Comparison of ENCODE assay signal across 23 cellular contexts in genomic region chr1:3545363-3546047, GRCh38.
DNase-seq lines count a peak whose midpoint lies in the region; ATAC-seq and TF ChIP-seq lines count a peak whose summit lies in the region.
"Had no signal": no experiment of that assay in that cellular context is flagged by ENCODE, and none has a peak within 500 bp of the region (broad histone marks: within the 10 kb centered on the region; RNA-seq: fewer than 3 reads in every experiment).

No MANE protein-coding gene starts in this region.

- H3K79me2 ChIP-seq in trophoblast cell (ENCODE audit: control insufficient read depth, insufficient read depth, low read length, poor library complexity), result peaks cover 2% of the 10 kb centered on the region

- H3K36me3 Mint-ChIP-seq in HFFc6 (ENCODE audit: low read depth) (no peaks in the 10 kb centered on the region), chondrocyte (ENCODE audit: low read depth) (no peaks in the 10 kb centered on the region)
- H3K36me3 Mint-ChIP-seq: IgD-negative memory B cell had no signal

- no peak overlapping the region for H3K23ac ChIP-seq in trophoblast cell (ENCODE audit: low read length)

- H4K8ac ChIP-seq in trophoblast cell (ENCODE audit: low read depth, low read length), result no peak overlapping the region

- H3K4me2 ChIP-seq in trophoblast cell (ENCODE audit: low read length), result no peak overlapping the region

- peak overlapping the region; percentile 16 for H3K14ac ChIP-seq in trophoblast cell (ENCODE audit: low read length)

- H2BK120ac ChIP-seq in trophoblast cell (ENCODE audit: insufficient read depth, low read length, poor library complexity), result peak overlapping the region; percentile 48

- TF ChIP-seq CTCF in HFFc6 (IDR thresholded peaks at IDR 0.05) (no peak), chondrocyte (IDR thresholded peaks at IDR 0.05) (no peak), foreskin keratinocyte (conservative IDR thresholded peaks at IDR 0.05) (no peak)

- H3K4me3 Mint-ChIP-seq in HFFc6, result no peak overlapping the region
- H3K4me3 Mint-ChIP-seq in chondrocyte (ENCODE audit: unreplicated experiment), result peak overlapping the region; percentile 64
- H3K4me3 Mint-ChIP-seq: IgD-negative memory B cell had no signal

- H3K27ac Mint-ChIP-seq in HFFc6 (peak overlapping the region; percentile 80), chondrocyte (ENCODE audit: unreplicated experiment) (peak overlapping the region; percentile 65)
- H3K27ac Mint-ChIP-seq: IgD-negative memory B cell had no signal

- no peak overlapping the region for H3K4me3 ChIP-seq in trophoblast cell (ENCODE audit: low read depth, low read length)
- H3K4me3 ChIP-seq: gastroesophageal sphincter had no signal

- H4K12ac ChIP-seq in trophoblast cell (ENCODE audit: low read depth, low read length), result no peak overlapping the region

- H3K27me3 ChIP-seq in trophoblast cell (ENCODE audit: insufficient read depth, low read length) (no peaks in the 10 kb centered on the region), foreskin keratinocyte (peaks cover 22% of the 10 kb centered on the region)

- WGBS in trophoblast cell (ENCODE audit: extremely low coverage, insufficient coverage, insufficient read length), result no CpG with 5 or more reads among the region's 21 CpGs

- DNase-seq in HFFc6 (no peak), chondrocyte (ENCODE audit: low spot score) (no peak), left lobe of liver (ENCODE audit: low spot score) (no peak), trophoblast cell (peak in 1 of 2 donors; percentile 26), activated gamma-delta T cell (lab: John Stamatoyannopoulos, UW) (no peak), foreskin keratinocyte (no peak)
- DNase-seq in activated effector memory CD4-positive, alpha-beta T cell treated with anti-CD3 and anti-CD28 coated beads, Interleukin-2, amount 50 U/mL, for 16 hours, result no peak
- DNase-seq: activated CD4-positive, alpha-beta T cell treated with anti-CD3 and anti-CD28 coated beads, Interleukin-2, amount 50 U/mL, for 4 hours; activated naive CD4-positive, alpha-beta T cell; amniotic stem cell; DMS79 treated with DMSO at 0.1 percent for 48 hours; left cardiac atrium; NCI-H1417 treated with DMSO at 0.1 percent for 48 hours; NCI-H2171; NCI-H69; retina; SIG-M5; stimulated activated CD4-positive, alpha-beta T cell treated with anti-CD3 and anti-CD28 coated beads, Interleukin-12 subunit alpha, Interleukin-12 subunit beta, amount 100 ng/mL, for 4 hours; T-helper 1 cell had no signal

- peaks cover 61 to 62% of the 10 kb centered on the region in 2 experiments for H3K4me1 ChIP-seq in trophoblast cell (ENCODE audit: control insufficient read depth in 1 of 2, insufficient read depth in 2 of 2, low read length in 2 of 2)
- no peaks in the 10 kb centered on the region for H3K4me1 ChIP-seq in foreskin keratinocyte

- peak overlapping the region; percentile 56 for H2AK5ac ChIP-seq in trophoblast cell (ENCODE audit: low read length)

- H3K4ac ChIP-seq in trophoblast cell (ENCODE audit: low read depth, low read length), result no peak overlapping the region

- peak overlapping the region; percentile 37 for H2BK12ac ChIP-seq in trophoblast cell (ENCODE audit: low read length)

- H3K4me1 Mint-ChIP-seq in HFFc6 (ENCODE audit: low read depth), result peaks cover 35% of the 10 kb centered on the region
- peaks cover 77% of the 10 kb centered on the region for H3K4me1 Mint-ChIP-seq in chondrocyte (ENCODE audit: low read depth)
- H3K4me1 Mint-ChIP-seq: IgD-negative memory B cell had no signal

- H3K27me3 Mint-ChIP-seq in HFFc6 (ENCODE audit: insufficient read depth) (no peaks in the 10 kb centered on the region; the same call in none of the 2 replicates), chondrocyte (ENCODE audit: low read depth) (no peaks in the 10 kb centered on the region)

- H3K9ac ChIP-seq in trophoblast cell (ENCODE audit: low read length), result no peak overlapping the region

- peaks cover 35% of the 10 kb centered on the region for H3K79me1 ChIP-seq in trophoblast cell (ENCODE audit: low read length)

- H2AFZ ChIP-seq in trophoblast cell (ENCODE audit: insufficient read depth, low read length, poor library complexity), result no peak overlapping the region

- no peaks in the 10 kb centered on the region for H3K9me3 ChIP-seq in trophoblast cell (ENCODE audit: insufficient read depth, low read depth, low read length)
- H3K9me3 ChIP-seq: gastroesophageal sphincter had no signal

- H3K9me3 Mint-ChIP-seq in HFFc6, result no peaks in the 10 kb centered on the region
- no peaks in the 10 kb centered on the region for H3K9me3 Mint-ChIP-seq in chondrocyte (ENCODE audit: low read depth)
- H3K9me3 Mint-ChIP-seq: IgD-negative memory B cell had no signal

- H3K27ac ChIP-seq in trophoblast cell (ENCODE audit: low read depth, low read length) (no peak overlapping the region), foreskin keratinocyte (no peak overlapping the region)
- H3K27ac ChIP-seq: gastroesophageal sphincter, HL-60 had no signal

- H4K91ac ChIP-seq in trophoblast cell (ENCODE audit: low read depth, low read length), result peak overlapping the region; percentile 79

- peak overlapping the region; percentile 25 for H3K18ac ChIP-seq in trophoblast cell (ENCODE audit: low read length)

- peak overlapping the region; percentile 9 for H2BK5ac ChIP-seq in trophoblast cell (ENCODE audit: low read depth, low read length, poor library complexity)

- ATAC-seq in left lobe of liver (peak; percentile 18), HG03439 (IDR thresholded peaks at IDR 0.05; ENCODE audit: unreplicated experiment) (no peak), foreskin keratinocyte (no peak)
- ATAC-seq: gastroesophageal sphincter, left cardiac atrium had no signal

- no peaks in the 10 kb centered on the region for H3K36me3 ChIP-seq in trophoblast cell (ENCODE audit: control insufficient read depth in 1 of 2, insufficient read depth in 2 of 2, low read length in 2 of 2)
- H3K36me3 ChIP-seq: gastroesophageal sphincter had no signal
